10 cellular contexts compared by ENCODE assay signal in genomic region chr4:139299536-139299935, GRCh38. TPM values are rescaled to one million over a fixed set of nuclear protein-coding genes. Genes with fewer than 3 reads are reported as not detected.
A peak's percentile ranks its signal among the peaks of the same experiment; 100 is the strongest.
DNase-seq lines count a peak whose midpoint lies in the region; ATAC-seq and TF ChIP-seq lines count a peak whose summit lies in the region.
"Had no signal": no experiment of that assay in that cellular context is flagged by ENCODE, and none has a peak within 500 bp of the region (broad histone marks: within the 10 kb centered on the region; RNA-seq: fewer than 3 reads in every experiment).

No MANE protein-coding gene starts in this region.

- peaks cover 0 to 9% (median 6%) of the 10 kb centered on the region in 11 experiments; a peak in 19 of 22 replicates for H3K9me3 ChIP-seq in BLaER1 treated with 17β-estradiol and CSF1 and Interleukin-3, amounts not matched to agents 10 nM and 100 nM (replicated peaks in 1 of 11)
- no peaks in the 10 kb centered on the region for H3K9me3 ChIP-seq in adipocyte (ENCODE audit: control insufficient read depth, low read length)

- peak overlapping the region; percentile 100 for H3K4me3 Mint-ChIP-seq in mesothelial cell of epicardium

- DNase-seq in HL-60 (ENCODE audit: low read depth in 1 of 2, low spot score in 1 of 2) (no peak), adipocyte (ENCODE audit: low read depth) (peak; percentile 31), mesothelial cell of epicardium (ENCODE audit: low spot score in 2 of 2, unreplicated experiment in 2 of 2) (no peak), NCI-H146 (lab: John Stamatoyannopoulos, UW) (no peak), NCI-H2107 treated with DMSO at 0.1 percent for 48 hours (lab: John Stamatoyannopoulos, UW; ENCODE audit: unreplicated experiment) (no peak)
- DNase-seq in activated effector memory CD4-positive, alpha-beta T cell treated with anti-CD3 and anti-CD28 coated beads, Interleukin-2, amount 50 U/mL, for 16 hours, result no peak
- DNase-seq: naive B cell, NCI-H524 had no signal

- peak overlapping the region; percentile 100 for H3K27ac Mint-ChIP-seq in mesothelial cell of epicardium

- ATAC-seq in HG02571 (IDR thresholded peaks at IDR 0.05; ENCODE audit: unreplicated experiment), result no peak

- peak overlapping the region; percentile 92 to 99 (median 97); a peak in 18 of 22 replicates for H3K9ac ChIP-seq in BLaER1 treated with 17β-estradiol and CSF1 and Interleukin-3, amounts not matched to agents 10 nM and 100 nM
- peak overlapping the region; percentile 99 for H3K9ac ChIP-seq in adipocyte (ENCODE audit: low read length)

- H4K20me1 ChIP-seq in BLaER1 treated with 17β-estradiol and CSF1 and Interleukin-3, amounts not matched to agents 10 nM and 100 nM, result peaks cover 8 to 30% (median 25%) of the 10 kb centered on the region in 11 experiments; a peak in 21 of 22 replicates

- H3K4me1 Mint-ChIP-seq in mesothelial cell of epicardium, result peaks cover 44% of the 10 kb centered on the region

- TF ChIP-seq CTCF in HL-60 (IDR thresholded peaks at IDR 0.05; ENCODE audit: insufficient read depth, low read length) (no peak), mesothelial cell of epicardium (IDR thresholded peaks at IDR 0.05; ENCODE audit: unreplicated experiment) (no peak)

- peaks cover 34 to 63% (median 44%) of the 10 kb centered on the region in 10 experiments for H3K4me1 ChIP-seq in BLaER1 treated with 17β-estradiol and CSF1 and Interleukin-3, amounts not matched to agents 10 nM and 100 nM
- H3K4me1 ChIP-seq in adipocyte (ENCODE audit: control insufficient read depth, insufficient read depth, low read length), result peaks cover 45% of the 10 kb centered on the region

- H3K4me3 ChIP-seq in BLaER1 treated with 17β-estradiol and CSF1 and Interleukin-3, amounts not matched to agents 10 nM and 100 nM, result peak overlapping the region in 8 of 10 experiments; percentile 80 to 99 (median 89); a peak in 17 of 20 replicates
- H3K4me3 ChIP-seq in HL-60 (replicated peaks; ENCODE audit: insufficient read depth, low read length) (peak overlapping the region; percentile 52), adipocyte (ENCODE audit: low read length) (peak overlapping the region; percentile 85)

- no peaks in the 10 kb centered on the region for H3K27me3 ChIP-seq in BLaER1 treated with 17β-estradiol and CSF1 and Interleukin-3, amounts not matched to agents 10 nM and 100 nM
- no peaks in the 10 kb centered on the region for H3K27me3 ChIP-seq in HL-60 (ENCODE audit: insufficient read depth, poor library complexity, severe bottlenecking)
- no peaks in the 10 kb centered on the region for H3K27me3 ChIP-seq in adipocyte (replicated peaks; ENCODE audit: control insufficient read depth, insufficient read depth, low read length)

- peak overlapping the region in 8 of 11 experiments; percentile 83 to 99 (median 98); a peak in 12 of 22 replicates for H3K27ac ChIP-seq in BLaER1 treated with 17β-estradiol and CSF1 and Interleukin-3, amounts not matched to agents 10 nM and 100 nM
- peak overlapping the region; percentile 96 for H3K27ac ChIP-seq in HL-60 (replicated peaks)

- peaks cover under 1% of the 10 kb centered on the region for H3K36me3 Mint-ChIP-seq in mesothelial cell of epicardium

- H3K36me3 ChIP-seq in BLaER1 treated with 17β-estradiol and CSF1 and Interleukin-3, amounts not matched to agents 10 nM and 100 nM, result peaks cover under 1 to 13% (median 11%) of the 10 kb centered on the region in 11 experiments; a peak in 21 of 22 replicates
- H3K36me3 ChIP-seq in adipocyte (ENCODE audit: control insufficient read depth, insufficient read depth, low read length, severe bottlenecking), result no peaks in the 10 kb centered on the region

- H3K27me3 Mint-ChIP-seq in mesothelial cell of epicardium (ENCODE audit: low read depth), result no peaks in the 10 kb centered on the region
- H3K27me3 Mint-ChIP-seq: naive B cell had no signal

- H3K4me2 ChIP-seq in BLaER1 treated with 17β-estradiol and CSF1 and Interleukin-3, amounts not matched to agents 10 nM and 100 nM, result peak overlapping the region; percentile 77 to 92 (median 87); a peak in 21 of 22 replicates

- no peaks in the 10 kb centered on the region for H3K9me3 Mint-ChIP-seq in mesothelial cell of epicardium

RNA-seq across cellular contexts. Expression of gene NAA15, which starts 1.8 kb away (rescaled TPM):
- total RNA-seq in mesothelial cell of epicardium, result 55.1 to 58.5 TPM (median 56.8 TPM) in 3 replicates

RNA-seq across cellular contexts. Expression of gene NDUFC1, which starts 2.7 kb away (rescaled TPM):
- total RNA-seq in mesothelial cell of epicardium, result 35.2 to 39.1 TPM (median 38.5 TPM) in 3 replicates

RNA-seq across cellular contexts. Expression of gene MGARP, which starts 19.5 kb away (rescaled TPM):
- 0.34 to 0.76 TPM (median 0.69 TPM) in 3 replicates for total RNA-seq in mesothelial cell of epicardium
